16 cellular contexts compared by ENCODE assay signal in the genomic region with DNA sequence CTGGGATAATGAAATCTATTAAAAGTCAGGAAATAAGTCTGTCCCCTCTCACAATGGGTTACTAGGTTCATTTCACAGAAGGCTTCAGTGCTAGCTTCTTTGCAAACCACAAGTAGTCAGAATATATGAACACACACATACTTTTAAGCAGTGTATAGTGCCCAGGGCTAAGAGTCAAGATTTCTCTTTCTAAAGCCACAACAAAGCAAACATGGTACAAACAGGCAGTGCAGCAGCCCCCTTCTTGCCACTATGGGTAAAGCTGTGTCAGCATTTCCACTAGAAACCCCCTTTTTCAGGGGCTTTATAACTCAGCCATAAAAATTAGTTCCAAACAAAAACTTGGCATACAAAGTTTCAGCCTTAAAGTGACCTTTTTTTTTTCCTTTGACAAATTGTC.
DNase-seq lines count a peak whose midpoint lies in the region; ATAC-seq and TF ChIP-seq lines count a peak whose summit lies in the region.
"Had no signal": no experiment of that assay in that cellular context is flagged by ENCODE, and none has a peak within 500 bp of the region (broad histone marks: within the 10 kb centered on the region; RNA-seq: fewer than 3 reads in every experiment).

No MANE protein-coding gene starts in this region.

- no peaks in the 10 kb centered on the region for H4K20me1 ChIP-seq in PC-3 (ENCODE audit: low read length)
- peaks cover 4% of the 10 kb centered on the region; the same call in 1 of the 2 replicates for H4K20me1 ChIP-seq in OCI-LY7 (ENCODE audit: insufficient read depth, low read length)

- H3K4me1 ChIP-seq in PC-3 (ENCODE audit: insufficient read depth, low read length) (peaks cover 29% of the 10 kb centered on the region), OCI-LY7 (ENCODE audit: insufficient read depth, low read length, poor library complexity, severe bottlenecking) (no peaks in the 10 kb centered on the region)

- POLR2A ChIA-PET in PC-3 (lab: Charles Lee; ENCODE audit: unreplicated experiment) (no interaction called here), OCI-LY7 (lab: Charles Lee) (no interaction called here)

- CTCF ChIA-PET in PC-3 (lab: Charles Lee) = no interaction called here
- CTCF ChIA-PET in OCI-LY7 (lab: Charles Lee; ENCODE audit: unreplicated experiment) = no interaction called here

- DNase-seq in H4 (ENCODE audit: low spot score) (peak; percentile 13), PC-3 (peak; percentile 53), foreskin melanocyte (peak; percentile 38), retina (peak; percentile 27), RPMI8226 (no peak), OCI-LY7 (ENCODE audit: low spot score) (no peak)
- DNase-seq: activated effector memory CD4-positive, alpha-beta T cell treated with Interleukin-2 at 50 U/mL for 16 hours; dermis blood vessel endothelial cell; heart right ventricle; NCI-H2029 treated with DMSO at 0.1 percent for 48 hours; NCI-H524; SW 1271 had no signal

- no peaks in the 10 kb centered on the region for H3K9me3 ChIP-seq in PC-3 (ENCODE audit: low read length)
- no peaks in the 10 kb centered on the region for H3K9me3 ChIP-seq in OCI-LY7 (ENCODE audit: low read length)
- H3K9me3 ChIP-seq: heart right ventricle had no signal

- H3K9me2 ChIP-seq in PC-3 (replicated peaks; ENCODE audit: low read length) (no peaks in the 10 kb centered on the region), OCI-LY7 (ENCODE audit: insufficient read depth, low read length) (no peaks in the 10 kb centered on the region)

- peak overlapping the region; percentile 12; the same call in 1 of the 2 replicates for H2AFZ ChIP-seq in PC-3 (ENCODE audit: low read length)
- no peak overlapping the region for H2AFZ ChIP-seq in OCI-LY7 (ENCODE audit: low read length)
- H2AFZ ChIP-seq: PC-9 had no signal

- intact Hi-C loops in PC-3 (cut with micrococcal nuclease) (loop anchor here (5.0 to 10.0 kb wide), 3 partner anchors 137 to 317 kb away; a partner anchor contains a TSS), OCI-LY7 (cut with micrococcal nuclease; ENCODE audit: unreplicated experiment) (no loop called here)

- H3K27me3 ChIP-seq in PC-3 (ENCODE audit: low read length) = no peaks in the 10 kb centered on the region
- H3K27me3 ChIP-seq: heart right ventricle had no signal

- H3K4me2 ChIP-seq in PC-3 (ENCODE audit: low read length) = peak overlapping the region; percentile 28
- H3K4me2 ChIP-seq in OCI-LY7 (ENCODE audit: low read length) = no peak overlapping the region
- H3K4me2 ChIP-seq: PC-9 had no signal

- ATAC-seq in PC-3 (peak; percentile 31), GM21526 (IDR thresholded peaks at IDR 0.05; ENCODE audit: low FRiP score, unreplicated experiment) (no peak), HG03521 (IDR thresholded peaks at IDR 0.05; ENCODE audit: unreplicated experiment) (no peak)
- ATAC-seq: esophagus mucosa had no signal

- no peaks in the 10 kb centered on the region for H3F3A ChIP-seq in PC-3 (ENCODE audit: low read length, unreplicated experiment)

- BruUV-seq in PC-3 (replicated peaks; lab: Mats Ljungman, UMichigan) (no TSS peak), OCI-LY7 (replicated peaks; lab: Mats Ljungman, UMichigan) (no TSS peak)

- H3K27ac ChIP-seq in PC-3 (ENCODE audit: low read length) (peak overlapping the region; percentile 93), OCI-LY7 (ENCODE audit: low read depth, low read length, poor library complexity, severe bottlenecking) (no peak overlapping the region)

- no peak for TF ChIP-seq CTCF in PC-3 (conservative IDR thresholded peaks at IDR 0.05; ENCODE audit: low read depth, low read length)
- no peak for TF ChIP-seq CTCF in OCI-LY7 (conservative IDR thresholded peaks at IDR 0.05; ENCODE audit: low read length)

- no peak overlapping the region for H3K4me3 ChIP-seq in PC-3 (ENCODE audit: low read length)
- no peak overlapping the region for H3K4me3 ChIP-seq in OCI-LY7 (ENCODE audit: low read depth, low read length, poor library complexity, severe bottlenecking)
- H3K4me3 ChIP-seq: heart right ventricle, PC-9 had no signal

- peak overlapping the region; percentile 65 for H3K9ac ChIP-seq in PC-3 (ENCODE audit: low read length)

- H3K79me2 ChIP-seq in PC-3 (ENCODE audit: low read length) = no peaks in the 10 kb centered on the region
- no peaks in the 10 kb centered on the region for H3K79me2 ChIP-seq in OCI-LY7 (ENCODE audit: insufficient read depth, low read depth, low read length)

- no peaks in the 10 kb centered on the region for H3K36me3 ChIP-seq in PC-3 (ENCODE audit: low read depth, low read length)
- H3K36me3 ChIP-seq in OCI-LY7 (ENCODE audit: insufficient read depth, low read length) = no peaks in the 10 kb centered on the region
- H3K36me3 ChIP-seq: heart right ventricle had no signal

Comparison
In these comparisons a context has a peak if more than half of its experiments do, and no peak if none do; other contexts are left out.
1. DNase-seq: peak in H4 (single experiment), PC-3 (single experiment), foreskin melanocyte (single experiment) and retina (single experiment); none in RPMI8226 (single experiment) and OCI-LY7 (single experiment).